ENCODE assay signal across 22 cellular contexts in the genomic region with DNA sequence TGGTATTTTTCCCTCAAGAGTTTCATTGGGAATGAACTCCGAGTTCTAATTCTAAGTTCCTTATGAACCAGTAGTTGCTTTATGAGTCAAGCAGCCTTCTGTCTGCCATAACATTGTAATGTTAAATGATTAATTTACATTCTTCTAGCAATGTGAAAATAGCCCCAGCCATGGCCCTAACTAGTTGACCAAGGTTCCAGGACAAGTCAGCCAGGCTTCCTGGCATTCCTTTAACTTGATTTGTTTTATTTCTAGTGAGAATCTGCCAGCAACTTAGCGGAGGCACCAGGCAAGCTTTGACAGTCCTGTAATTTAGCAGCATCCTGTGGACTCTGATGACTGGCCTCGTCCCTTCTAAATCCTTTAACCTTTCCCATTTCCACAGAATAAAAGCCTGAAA.
A peak's percentile ranks its signal among the peaks of the same experiment; 100 is the strongest.
DNase-seq lines count a peak whose midpoint lies in the region; ATAC-seq, FAIRE-seq and TF ChIP-seq lines count a peak whose summit lies in the region.
"Had no signal": no experiment of that assay in that cellular context is flagged by ENCODE, and none has a peak within 500 bp of the region (broad histone marks: within the 10 kb centered on the region; RNA-seq: fewer than 3 reads in every experiment).

No MANE protein-coding gene starts in this region.

- no peak overlapping the region for H3K4me3 Mint-ChIP-seq in astrocyte (ENCODE audit: unreplicated experiment)

- WGBS in GM23248 (ENCODE audit: low coverage in 1 of 2, low lambda C conversion rate in 2 of 2, missing lambda C conversion rate in 2 of 2), 2 experiments, result 6 to 15% methylated on average over 3 of the region's 3 CpGs

- no peaks in the 10 kb centered on the region for H3K27me3 Mint-ChIP-seq in astrocyte (ENCODE audit: low read depth, unreplicated experiment)

- H3K4me1 Mint-ChIP-seq in astrocyte (ENCODE audit: low read depth, unreplicated experiment), result peaks cover 2% of the 10 kb centered on the region

- H3K4me3 ChIP-seq in GM23248 (no peak overlapping the region), astrocyte (ENCODE audit: insufficient read depth, low read depth, low read length) (no peak overlapping the region), iPS-18a (ENCODE audit: low read length) (peak overlapping the region; percentile 21)
- H3K4me3 ChIP-seq: BLaER1 treated with 17β-estradiol and CSF1 and Interleukin-3, amounts not matched to agents 10 nM and 100 nM; MG63 had no signal

- H3K27me3 ChIP-seq in GM23248 (replicated peaks; ENCODE audit: insufficient read depth) (no peaks in the 10 kb centered on the region), astrocyte (ENCODE audit: insufficient read depth, low read length) (no peaks in the 10 kb centered on the region), iPS-18a (ENCODE audit: control insufficient read depth, insufficient read depth, low read length) (no peaks in the 10 kb centered on the region)
- H3K27me3 ChIP-seq: MG63 had no signal

- in situ Hi-C loops in GM23248 (cut with MboI), result no loop called here

- H3K4me1 ChIP-seq in GM23248 (ENCODE audit: insufficient read depth) (peaks cover 15% of the 10 kb centered on the region), astrocyte (ENCODE audit: insufficient read depth, low read length) (no peaks in the 10 kb centered on the region), iPS-18a (ENCODE audit: control insufficient read depth, low read depth, low read length) (peaks cover 31% of the 10 kb centered on the region)
- H3K4me1 ChIP-seq: BLaER1 treated with 17β-estradiol and CSF1 and Interleukin-3, amounts not matched to agents 10 nM and 100 nM had no signal

- H3K36me3 ChIP-seq in GM23248 (ENCODE audit: low read depth) (no peaks in the 10 kb centered on the region), astrocyte (ENCODE audit: insufficient read depth, low read length) (no peaks in the 10 kb centered on the region), iPS-18a (ENCODE audit: control insufficient read depth, low read depth, low read length) (no peaks in the 10 kb centered on the region)
- H3K36me3 ChIP-seq: BLaER1 treated with 17β-estradiol and CSF1 and Interleukin-3, amounts not matched to agents 10 nM and 100 nM; MG63 had no signal

- H3K79me2 ChIP-seq in GM23248 (ENCODE audit: insufficient read depth), result no peaks in the 10 kb centered on the region
- H3K79me2 ChIP-seq in astrocyte (ENCODE audit: insufficient read depth, low read length), result no peaks in the 10 kb centered on the region

- ATAC-seq in HG03097 (IDR thresholded peaks at IDR 0.05; ENCODE audit: low FRiP score, unreplicated experiment), result no peak
- ATAC-seq: SK-N-SH treated with all-trans-retinoic acid at 6 μM for 48 hours had no signal

- H3K36me3 Mint-ChIP-seq in astrocyte (ENCODE audit: low read depth, unreplicated experiment), result no peaks in the 10 kb centered on the region

- no peak for FAIRE-seq in astrocyte (lab: Jason Lieb, UNC)

- H3K9me3 Mint-ChIP-seq in astrocyte (ENCODE audit: unreplicated experiment), result no peaks in the 10 kb centered on the region

- H2AFZ ChIP-seq in GM23248, result no peak overlapping the region
- no peak overlapping the region for H2AFZ ChIP-seq in astrocyte (ENCODE audit: low read depth, low read length)

- DNase-seq in AG08395 (ENCODE audit: low spot score) (peak; percentile 35), GM23248 (peak; percentile 54), astrocyte (ENCODE audit: low read depth) (peak; percentile 1), GM19240 (ENCODE audit: insufficient read length, low spot score) (no peak), dermis blood vessel endothelial cell (no peak)
- DNase-seq in effector CD8-positive, alpha-beta T cell (lab: John Stamatoyannopoulos, UW), result no peak
- DNase-seq: DMS79 treated with DMSO at 0.1 percent for 48 hours; GF-D8; Karpas-422; MG63; NCI-H1092; NCI-H146; NCI-H2107; NK-92 treated with Interleukin-12 subunit alpha and Interleukin-12 subunit beta, amount 100 ng/mL, for 24 hours; OCI-M1; SHP77 treated with DMSO at 0.1 percent for 48 hours; T-helper 1 cell had no signal

- H3K4me2 ChIP-seq in GM23248 (ENCODE audit: unreplicated experiment), result peak overlapping the region; percentile 35
- H3K4me2 ChIP-seq in astrocyte (ENCODE audit: low read length), result no peak overlapping the region
- H3K4me2 ChIP-seq: BLaER1 treated with 17β-estradiol and CSF1 and Interleukin-3, amounts not matched to agents 10 nM and 100 nM had no signal

- no peaks in the 10 kb centered on the region for H3K9me2 ChIP-seq in GM23248 (ENCODE audit: insufficient read depth)

- H3K9ac ChIP-seq in GM23248 (no peak overlapping the region), astrocyte (ENCODE audit: low read length) (no peak overlapping the region), iPS-18a (ENCODE audit: low read length) (no peak overlapping the region)
- H3K9ac ChIP-seq: BLaER1 treated with 17β-estradiol and CSF1 and Interleukin-3, amounts not matched to agents 10 nM and 100 nM had no signal

- H3K27ac ChIP-seq in GM23248 (no peak overlapping the region), astrocyte (ENCODE audit: low read depth, low read length) (no peak overlapping the region), iPS-18a (ENCODE audit: low read length) (no peak overlapping the region)
- H3K27ac ChIP-seq: 22Rv1; BLaER1 treated with 17β-estradiol and CSF1 and Interleukin-3, amounts not matched to agents 10 nM and 100 nM had no signal

- no peaks in the 10 kb centered on the region for H4K20me1 ChIP-seq in GM23248 (ENCODE audit: insufficient read depth)
- no peaks in the 10 kb centered on the region for H4K20me1 ChIP-seq in astrocyte (ENCODE audit: insufficient read depth, low read length)
- H4K20me1 ChIP-seq: BLaER1 treated with 17β-estradiol and CSF1 and Interleukin-3, amounts not matched to agents 10 nM and 100 nM had no signal

- no peaks in the 10 kb centered on the region for H3F3A ChIP-seq in GM23248 (ENCODE audit: insufficient read depth)

- H3K27ac Mint-ChIP-seq in astrocyte (ENCODE audit: unreplicated experiment), result no peak overlapping the region

- H3K9me3 ChIP-seq in GM23248 (ENCODE audit: low read depth), result no peaks in the 10 kb centered on the region
- no peaks in the 10 kb centered on the region for H3K9me3 ChIP-seq in astrocyte (ENCODE audit: insufficient read depth, low read depth, low read length)
- H3K9me3 ChIP-seq in iPS-18a (ENCODE audit: control insufficient read depth, low read depth, low read length), result no peaks in the 10 kb centered on the region
- H3K9me3 ChIP-seq: MG63 had no signal

- no peak for TF ChIP-seq CTCF in astrocyte (IDR thresholded peaks at IDR 0.05; ENCODE audit: insufficient read depth, low read depth, low read length)

Comparison
In these comparisons a context has a peak if more than half of its experiments do, and no peak if none do; other contexts are left out.
1. DNase-seq: peak in AG08395 (single experiment), GM23248 (single experiment) and astrocyte (single experiment); none in GM19240 (single experiment), dermis blood vessel endothelial cell (single experiment) and effector CD8-positive, alpha-beta T cell (single experiment).